Comparison of ENCODE assay signal across 9 cellular contexts in the genomic region with DNA sequence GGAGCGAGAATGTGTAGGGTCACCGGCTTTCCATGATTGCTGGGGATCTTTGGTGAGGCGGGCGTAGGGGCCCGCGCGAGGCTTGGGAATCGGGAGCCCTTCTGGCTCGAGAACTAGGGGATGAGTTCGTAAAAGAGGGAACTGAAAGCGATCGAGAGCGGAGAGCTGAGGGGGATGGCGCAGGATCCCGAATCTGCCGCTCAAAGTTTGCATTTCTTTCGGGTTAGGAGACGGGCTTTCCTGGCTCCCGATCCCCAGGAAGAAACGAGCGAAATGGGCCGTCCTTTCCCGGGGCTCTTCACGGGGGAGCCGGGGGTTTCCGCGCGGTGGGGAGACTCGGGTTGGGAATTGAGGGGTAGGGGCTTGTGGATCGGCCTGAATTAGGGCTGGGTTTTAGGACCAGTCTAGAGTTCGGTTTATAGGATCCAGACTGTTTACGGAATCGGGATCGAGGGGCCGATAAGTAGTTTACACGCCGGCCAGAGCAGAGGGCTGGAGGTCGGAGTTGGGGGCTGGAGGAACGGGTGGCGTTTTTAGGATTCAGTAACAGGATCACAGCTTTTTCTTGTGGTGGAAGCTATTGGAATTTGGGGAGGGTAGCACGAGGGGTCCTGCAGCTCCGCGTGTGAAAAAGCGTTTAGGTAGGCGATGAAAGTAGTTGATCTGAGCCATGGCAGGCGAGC. TPM values are rescaled to one million over a fixed set of nuclear protein-coding genes. Genes with fewer than 3 reads are reported as not detected.
DNase-seq lines count a peak whose midpoint lies in the region; ATAC-seq and TF ChIP-seq lines count a peak whose summit lies in the region.
"Had no signal": no experiment of that assay in that cellular context is flagged by ENCODE, and none has a peak within 500 bp of the region (broad histone marks: within the 10 kb centered on the region; RNA-seq: fewer than 3 reads in every experiment).

No MANE protein-coding gene starts in this region.

- peaks cover 20% of the 10 kb centered on the region for H3K79me2 ChIP-seq in smooth muscle cell (ENCODE audit: low read depth)

- in situ Hi-C loops in ACHN (cut with HindIII; ENCODE audit: low pct_ligation_motif_present, low pct_unique_long_range_greater_than_20kb, low sequenced_read_pairs), result no loop called here

- ATAC-seq in GM19035 (IDR thresholded peaks at IDR 0.05; ENCODE audit: unreplicated experiment), result peak; percentile 24
- ATAC-seq in GM19324 (IDR thresholded peaks at IDR 0.05; ENCODE audit: low FRiP score, unreplicated experiment), result no peak

- peak overlapping the region; percentile 55 for H3K4me3 ChIP-seq in A673 (ENCODE audit: low read depth, low read length, poor library complexity, severe bottlenecking)
- peak overlapping the region; percentile 75 for H3K4me3 ChIP-seq in iPS-18a (ENCODE audit: low read length)
- H3K4me3 ChIP-seq in smooth muscle cell, result peak overlapping the region; percentile 78

- H3K36me3 ChIP-seq in A673 (ENCODE audit: insufficient read depth, low read length, poor library complexity, severe bottlenecking), result no peaks in the 10 kb centered on the region
- no peaks in the 10 kb centered on the region for H3K36me3 ChIP-seq in iPS-18a (ENCODE audit: control insufficient read depth, low read depth, low read length)
- H3K36me3 ChIP-seq in smooth muscle cell (ENCODE audit: low read depth), result no peaks in the 10 kb centered on the region

- peaks cover 14% of the 10 kb centered on the region for H3K27me3 ChIP-seq in A673 (replicated peaks; ENCODE audit: insufficient read depth, low read depth, low read length, poor library complexity)
- peaks cover 52% of the 10 kb centered on the region for H3K27me3 ChIP-seq in iPS-18a (ENCODE audit: control insufficient read depth, insufficient read depth, low read length)
- no peaks in the 10 kb centered on the region for H3K27me3 ChIP-seq in smooth muscle cell (ENCODE audit: low read depth)

- 2% methylated on average over 44 of the region's 46 CpGs for whole genome bisulfite sequencing in smooth muscle cell (ENCODE audit: low lambda C conversion rate)

- H3K4me1 ChIP-seq in A673 (ENCODE audit: insufficient read depth, low read length, poor library complexity, severe bottlenecking) (peaks cover 6% of the 10 kb centered on the region), iPS-18a (ENCODE audit: control insufficient read depth, low read depth, low read length) (peaks cover 60% of the 10 kb centered on the region), smooth muscle cell (ENCODE audit: low read depth) (peaks cover 53% of the 10 kb centered on the region)

- H3K9ac ChIP-seq in iPS-18a (ENCODE audit: low read length), result peak overlapping the region; percentile 60
- peak overlapping the region; percentile 67 for H3K9ac ChIP-seq in smooth muscle cell (ENCODE audit: low read depth)

- H3K36me3 Mint-ChIP-seq in activated T-helper 2 cell treated with anti-CD3 and anti-CD28 coated beads, Interferon-gamma antibody, Interleukin-2, Interleukin-4, amounts not matched to agents 10 μg/mL and 5 μg/mL and 100 μg/mL, durations not matched to agents 14 hours and 24 hours and 36 hours (ENCODE audit: low read depth), result no peaks in the 10 kb centered on the region

- H3K9me3 ChIP-seq in A673 (ENCODE audit: low read depth, low read length, poor library complexity, severe bottlenecking) (no peaks in the 10 kb centered on the region), iPS-18a (ENCODE audit: control insufficient read depth, low read depth, low read length) (no peaks in the 10 kb centered on the region), smooth muscle cell (replicated peaks; ENCODE audit: low read depth) (no peaks in the 10 kb centered on the region)

- H4K20me1 ChIP-seq in smooth muscle cell (ENCODE audit: low read depth), result peaks cover 19% of the 10 kb centered on the region

- peak overlapping the region; percentile 74 for H3K4me3 Mint-ChIP-seq in activated T-helper 2 cell treated with anti-CD3 and anti-CD28 coated beads, Interferon-gamma antibody, Interleukin-2, Interleukin-4, amounts not matched to agents 10 μg/mL and 5 μg/mL and 100 μg/mL, durations not matched to agents 14 hours and 24 hours and 36 hours (ENCODE audit: low read depth)

- H3K4me2 ChIP-seq in smooth muscle cell, result peak overlapping the region; percentile 95

- peaks cover 11% of the 10 kb centered on the region for H3K4me1 Mint-ChIP-seq in activated T-helper 2 cell treated with anti-CD3 and anti-CD28 coated beads, Interferon-gamma antibody, Interleukin-2, Interleukin-4, amounts not matched to agents 10 μg/mL and 5 μg/mL and 100 μg/mL, durations not matched to agents 14 hours and 24 hours and 36 hours (ENCODE audit: low read depth)

- CTCF ChIA-PET in A673 (lab: Charles Lee), result interaction anchor here (0.6 to 1.2 kb wide), 2 partner anchors 93 to 180 kb away, joined by 3 read pairs; no protein-coding TSS in a partner anchor

- POLR2A ChIA-PET in A673 (lab: Charles Lee; ENCODE audit: low non-redundant PET), result interaction anchor here (0.7 kb wide), 1 partner anchor 204 kb away, joined by 3 read pairs; no protein-coding TSS in a partner anchor

- no peak for DNase-seq in A673 (ENCODE audit: low spot score)
- DNase-seq in activated T-helper 2 cell treated with anti-CD3 and anti-CD28 coated beads, Interferon-gamma antibody, Interleukin-2, Interleukin-4, amounts not matched to agents 10 μg/mL and 5 μg/mL and 100 μg/mL, durations not matched to agents 14 hours and 24 hours and 36 hours (ENCODE audit: low spot score), result no peak
- DNase-seq in smooth muscle cell (lab: John Stamatoyannopoulos, UW; ENCODE audit: unreplicated experiment), result no peak
- no peak for DNase-seq in ACHN
- no peak for DNase-seq in SW 1271 (lab: John Stamatoyannopoulos, UW)

- peak overlapping the region; percentile 11 for H2AFZ ChIP-seq in smooth muscle cell (ENCODE audit: low read depth)

- BruUV-seq in A673 (replicated peaks; lab: Mats Ljungman, UMichigan), result no TSS peak

- TF ChIP-seq CTCF in A673 (conservative IDR thresholded peaks at IDR 0.05; ENCODE audit: low read depth, low read length), result no peak
- TF ChIP-seq CTCF in smooth muscle cell (IDR thresholded peaks at IDR 0.05; ENCODE audit: borderline replicate concordance, insufficient read depth, poor library complexity, severe bottlenecking), result no peak

- no peak overlapping the region for H3K27ac ChIP-seq in A673 (ENCODE audit: low read depth, low read length, poor library complexity, severe bottlenecking)
- H3K27ac ChIP-seq in iPS-18a (ENCODE audit: low read length), result no peak overlapping the region
- peak overlapping the region; percentile 77 for H3K27ac ChIP-seq in smooth muscle cell (ENCODE audit: low read depth)
- H3K27ac ChIP-seq: epithelial cell of prostate had no signal

- intact Hi-C loops in A673 (cut with micrococcal nuclease; ENCODE audit: unreplicated experiment), result loop anchor here (2.0 kb wide), 1 partner anchor 239 kb away; no protein-coding TSS in a partner anchor
- intact Hi-C loops in activated T-helper 2 cell treated with anti-CD3 and anti-CD28 coated beads, Interferon-gamma antibody, Interleukin-2, Interleukin-4, amounts not matched to agents 10 μg/mL and 5 μg/mL and 100 μg/mL, durations not matched to agents 14 hours and 24 hours and 36 hours (cut with micrococcal nuclease), result loop anchor here (2.0 kb wide), 2 partner anchors 239 to 297 kb away; no protein-coding TSS in a partner anchor

- no peak overlapping the region for H3K27ac Mint-ChIP-seq in activated T-helper 2 cell treated with anti-CD3 and anti-CD28 coated beads, Interferon-gamma antibody, Interleukin-2, Interleukin-4, amounts not matched to agents 10 μg/mL and 5 μg/mL and 100 μg/mL, durations not matched to agents 14 hours and 24 hours and 36 hours

- H3F3A ChIP-seq in smooth muscle cell (ENCODE audit: low read depth), result peaks cover 8% of the 10 kb centered on the region

- no peaks in the 10 kb centered on the region for H3K9me3 Mint-ChIP-seq in activated T-helper 2 cell treated with anti-CD3 and anti-CD28 coated beads, Interferon-gamma antibody, Interleukin-2, Interleukin-4, amounts not matched to agents 10 μg/mL and 5 μg/mL and 100 μg/mL, durations not matched to agents 14 hours and 24 hours and 36 hours

- H3K27me3 Mint-ChIP-seq in activated T-helper 2 cell treated with anti-CD3 and anti-CD28 coated beads, Interferon-gamma antibody, Interleukin-2, Interleukin-4, amounts not matched to agents 10 μg/mL and 5 μg/mL and 100 μg/mL, durations not matched to agents 14 hours and 24 hours and 36 hours (ENCODE audit: low read depth), result peaks cover 79% of the 10 kb centered on the region

RNA-seq across cellular contexts. Expression of a gene that starts 1.3 kb away (rescaled TPM):
- 1.1 and 1.4 TPM in 2 replicates for total RNA-seq in A673 (2021)
- total RNA-seq in activated T-helper 2 cell treated with anti-CD3 and anti-CD28 coated beads, Interferon-gamma antibody, Interleukin-2, Interleukin-4, amounts not matched to agents 10 μg/mL and 5 μg/mL and 100 μg/mL, durations not matched to agents 14 hours and 24 hours and 36 hours, result not detected in 2 replicates
- total RNA-seq in smooth muscle cell, result 6.5 and 7.2 TPM in 2 replicates
- 6.0 and 7.9 TPM in 2 replicates for polyA plus RNA-seq in smooth muscle cell

RNA-seq across cellular contexts. Expression of a gene that starts 54.4 kb away (rescaled TPM):
- total RNA-seq in A673 (2021) (28.8 and 32.5 TPM in 2 replicates), smooth muscle cell (22.1 and 24.5 TPM in 2 replicates)
- total RNA-seq in activated T-helper 2 cell treated with anti-CD3 and anti-CD28 coated beads, Interferon-gamma antibody, Interleukin-2, Interleukin-4, amounts not matched to agents 10 μg/mL and 5 μg/mL and 100 μg/mL, durations not matched to agents 14 hours and 24 hours and 36 hours, result 17.9 and 18.1 TPM in 2 replicates
- polyA plus RNA-seq in smooth muscle cell, result 22.7 and 30.7 TPM in 2 replicates
